ENCODE assay signal across 8 cellular contexts in the genomic region with DNA sequence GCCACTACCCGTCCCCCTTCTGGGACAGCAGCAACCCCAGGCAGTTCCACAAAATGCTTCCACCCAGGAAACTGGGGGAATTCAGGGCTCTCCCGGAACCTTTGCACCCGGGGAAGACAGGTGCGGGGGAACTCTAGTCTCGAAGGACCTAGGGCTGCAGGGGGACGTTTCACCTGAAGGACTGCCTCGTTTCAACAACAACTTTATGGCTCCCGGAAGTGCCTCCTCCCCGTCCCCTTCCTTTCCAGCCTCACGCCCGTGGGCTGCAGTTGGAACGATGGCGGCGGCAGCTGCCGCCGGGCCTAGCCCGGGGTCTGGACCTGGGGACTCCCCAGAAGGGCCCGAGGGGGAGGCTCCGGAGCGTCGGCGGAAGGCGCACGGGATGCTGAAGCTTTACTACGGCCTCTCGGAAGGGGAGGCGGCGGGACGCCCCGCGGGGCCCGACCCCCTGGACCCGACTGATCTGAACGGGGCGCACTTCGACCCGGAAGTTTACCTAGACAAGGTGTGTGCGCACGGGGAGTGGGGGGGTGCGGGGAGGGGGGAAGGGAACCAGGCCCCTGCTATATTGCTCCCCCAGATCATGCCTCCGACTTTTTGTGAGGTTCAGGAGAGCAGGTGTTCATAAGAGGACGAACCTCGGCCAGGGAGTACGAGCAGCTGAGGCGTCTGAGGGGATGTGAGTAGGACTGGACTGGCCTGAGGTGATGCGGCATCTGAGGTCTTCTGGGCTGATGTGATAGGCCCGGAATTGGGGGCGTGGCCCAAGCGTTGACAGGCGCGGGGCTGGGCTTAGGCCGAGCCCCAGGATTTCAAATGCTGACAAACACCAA. TPM values are rescaled to one million over a fixed set of nuclear protein-coding genes. Genes with fewer than 3 reads are reported as not detected.
DNase-seq lines count a peak whose midpoint lies in the region; ATAC-seq, FAIRE-seq and TF ChIP-seq lines count a peak whose summit lies in the region.

A gene (plus strand): TSS at position 241 of the 833 bp plus-strand sequence. CDS start 37 bp downstream, at position 278.

- peak within 1 kb of the TSS; percentile 85 for H3K4me3 ChIP-seq in PC-9
- peak within 1 kb of the TSS; percentile 85 to 87 for H3K4me3 ChIP-seq in mucosa of rectum (ENCODE audit: low read length in 2 of 2)

- BruUV-seq in PC-9 (replicated peaks; lab: Mats Ljungman, UMichigan), result TSS peak; percentile 93

- intact Hi-C loops in PC-9 (cut with micrococcal nuclease; ENCODE audit: unreplicated experiment), result loop anchor here (1.0 to 5.0 kb wide), 2 partner anchors 12 to 54 kb away; a partner anchor contains a TSS

- TF ChIP-seq CTCF in D721Med (IDR thresholded peaks at IDR 0.05; ENCODE audit: insufficient read depth, missing control alignments) (no peak), PC-9 (conservative IDR thresholded peaks at IDR 0.05) (no peak)

- no peak for TF ChIP-seq RAD21 in Ishikawa (IDR thresholded peaks at IDR 0.05; ENCODE audit: low read depth)

- H3K27me3 ChIP-seq in PC-9 (ENCODE audit: insufficient read depth, low read depth), result no peaks in the 10 kb centered on the region
- no peaks in the 10 kb centered on the region for H3K27me3 ChIP-seq in mucosa of rectum (ENCODE audit: control insufficient read depth in 2 of 2, insufficient read depth in 2 of 2, low read length in 2 of 2)

- H3K4me1 ChIP-seq in PC-9 (replicated peaks; ENCODE audit: insufficient read depth) (peaks cover 20% of the 10 kb centered on the region), mucosa of rectum (ENCODE audit: control insufficient read depth in 2 of 2, insufficient read depth in 2 of 2, low read length in 2 of 2) (peaks cover 11 to 12% of the 10 kb centered on the region in 2 donors)

- H3K9me3 ChIP-seq in PC-9 (ENCODE audit: insufficient read depth, low read depth) (no peaks in the 10 kb centered on the region), mucosa of rectum (ENCODE audit: control insufficient read depth in 2 of 2, low read length in 2 of 2) (no peaks in the 10 kb centered on the region)

- H4K20me1 ChIP-seq in PC-9 (ENCODE audit: insufficient read depth), result no peaks in the 10 kb centered on the region; the same call in 1 of the 2 replicates

- TF ChIP-seq POLR2A in erythroblast (IDR thresholded peaks at IDR 0.05; ENCODE audit: low read length), result peak; percentile 80

- H2AFZ ChIP-seq in PC-9, result peak within 1 kb of the TSS; percentile 87

- no peaks in the 10 kb centered on the region for H3K9me2 ChIP-seq in PC-9 (ENCODE audit: insufficient read depth)

- TF ChIP-seq EP300 in Ishikawa (IDR thresholded peaks at IDR 0.05; ENCODE audit: borderline replicate concordance), result peak; percentile 46; the same call in 1 of the 2 replicates

- H3K27ac ChIP-seq in PC-9 (peak within 1 kb of the TSS; percentile 63), mucosa of rectum (ENCODE audit: low read depth in 2 of 2, low read length in 2 of 2) (peak within 1 kb of the TSS; percentile 89 to 91)

- peak; percentile 75 for ATAC-seq in GM21528 (IDR thresholded peaks at IDR 0.05; ENCODE audit: low FRiP score, unreplicated experiment)

- H3K4me2 ChIP-seq in PC-9, result peak within 1 kb of the TSS; percentile 99

- no peak for FAIRE-seq in D721Med (lab: Jason Lieb, UNC)

- peaks cover 11% of the 10 kb centered on the region; the same call in 1 of the 2 replicates for H3K36me3 ChIP-seq in PC-9 (ENCODE audit: low read depth)
- peaks cover 5 to 13% of the 10 kb centered on the region in 2 donors for H3K36me3 ChIP-seq in mucosa of rectum (ENCODE audit: control insufficient read depth in 2 of 2, insufficient read depth in 2 of 2, low read length in 2 of 2)

- peaks cover 40% of the 10 kb centered on the region for H3F3A ChIP-seq in PC-9 (ENCODE audit: insufficient read depth, low read depth)

- H3K79me2 ChIP-seq in PC-9 (ENCODE audit: low read depth), result peaks cover 29% of the 10 kb centered on the region

- DNase-seq in D721Med (ENCODE audit: insufficient read length, low spot score), result peak; percentile 94
- DNase-seq in PC-9, result peak; percentile 84 to 89
- peak; percentile 82 for DNase-seq in activated T-cell treated with anti-CD3 and anti-CD28 coated beads, Interleukin-2, amount 50 U/mL, for 1 hour
- DNase-seq in erythroblast (lab: John Stamatoyannopoulos, UW), result peak; percentile 97
- DNase-seq in stimulated activated CD8-positive, alpha-beta memory T cell treated with anti-CD3 and anti-CD28 coated beads, Interleukin-4, amount 100 ng/mL, for 4 hours (ENCODE audit: low read depth in 2 of 2, low spot score in 1 of 2), result peak; percentile 66

- H3K9ac ChIP-seq in mucosa of rectum (ENCODE audit: low read depth in 1 of 2, low read length in 2 of 2), result peak within 1 kb of the TSS; percentile 82 to 88

- POLR2A ChIA-PET in PC-9 (lab: Charles Lee; ENCODE audit: unreplicated experiment), result interaction anchor here (0.6 to 0.7 kb wide), 4 partner anchors 11 to 795 kb away, joined by 3 to 20 read pairs (median 11); no protein-coding TSS in a partner anchor

- CTCF ChIA-PET in PC-9 (lab: Charles Lee), result interaction anchor here (0.5 to 0.7 kb wide), 3 partner anchors 89 to 251 kb away, joined by 3 to 12 read pairs (median 5); no protein-coding TSS in a partner anchor

TF ChIP-seq in Ishikawa, 13 proteins besides CTCF, POLR2A, EP300 and RAD21:
- TF ChIP-seq TEAD4 (IDR thresholded peaks at IDR 0.05) (peak; percentile 37), CEBPB (IDR thresholded peaks at IDR 0.05) (peak; percentile 31; the same call in 1 of the 2 replicates), EGR1 (IDR thresholded peaks at IDR 0.05) (peak; percentile 38; the same call in 1 of the 2 replicates), ZBTB7A (IDR thresholded peaks at IDR 0.05; ENCODE audit: low read depth) (peak; percentile 64; the same call in 1 of the 2 replicates), YY1 (IDR thresholded peaks at IDR 0.05; ENCODE audit: low read depth) (peak; percentile 89), TCF12 (IDR thresholded peaks at IDR 0.05; ENCODE audit: low read depth) (peak; percentile 81), TAF1 (IDR thresholded peaks at IDR 0.05; ENCODE audit: low read depth) (peak; percentile 74), NFIC (IDR thresholded peaks at IDR 0.05) (no peak), CREB1 (IDR thresholded peaks at IDR 0.05; ENCODE audit: low read depth) (peak; percentile 24; the same call in 1 of the 2 replicates), FOXM1 (IDR thresholded peaks at IDR 0.05; ENCODE audit: borderline replicate concordance, low read depth) (no peak)
- TF ChIP-seq, protein P1, sequence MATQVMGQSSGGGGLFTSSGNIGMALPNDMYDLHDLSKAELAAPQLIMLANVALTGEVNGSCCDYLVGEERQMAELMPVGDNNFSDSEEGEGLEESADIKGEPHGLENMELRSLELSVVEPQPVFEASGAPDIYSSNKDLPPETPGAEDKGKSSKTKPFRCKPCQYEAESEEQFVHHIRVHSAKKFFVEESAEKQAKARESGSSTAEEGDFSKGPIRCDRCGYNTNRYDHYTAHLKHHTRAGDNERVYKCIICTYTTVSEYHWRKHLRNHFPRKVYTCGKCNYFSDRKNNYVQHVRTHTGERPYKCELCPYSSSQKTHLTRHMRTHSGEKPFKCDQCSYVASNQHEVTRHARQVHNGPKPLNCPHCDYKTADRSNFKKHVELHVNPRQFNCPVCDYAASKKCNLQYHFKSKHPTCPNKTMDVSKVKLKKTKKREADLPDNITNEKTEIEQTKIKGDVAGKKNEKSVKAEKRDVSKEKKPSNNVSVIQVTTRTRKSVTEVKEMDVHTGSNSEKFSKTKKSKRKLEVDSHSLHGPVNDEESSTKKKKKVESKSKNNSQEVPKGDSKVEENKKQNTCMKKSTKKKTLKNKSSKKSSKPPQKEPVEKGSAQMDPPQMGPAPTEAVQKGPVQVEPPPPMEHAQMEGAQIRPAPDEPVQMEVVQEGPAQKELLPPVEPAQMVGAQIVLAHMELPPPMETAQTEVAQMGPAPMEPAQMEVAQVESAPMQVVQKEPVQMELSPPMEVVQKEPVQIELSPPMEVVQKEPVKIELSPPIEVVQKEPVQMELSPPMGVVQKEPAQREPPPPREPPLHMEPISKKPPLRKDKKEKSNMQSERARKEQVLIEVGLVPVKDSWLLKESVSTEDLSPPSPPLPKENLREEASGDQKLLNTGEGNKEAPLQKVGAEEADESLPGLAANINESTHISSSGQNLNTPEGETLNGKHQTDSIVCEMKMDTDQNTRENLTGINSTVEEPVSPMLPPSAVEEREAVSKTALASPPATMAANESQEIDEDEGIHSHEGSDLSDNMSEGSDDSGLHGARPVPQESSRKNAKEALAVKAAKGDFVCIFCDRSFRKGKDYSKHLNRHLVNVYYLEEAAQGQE (IDR thresholded peaks at IDR 0.05; ENCODE audit: low read depth), result no peak
- TF ChIP-seq, protein P2, sequence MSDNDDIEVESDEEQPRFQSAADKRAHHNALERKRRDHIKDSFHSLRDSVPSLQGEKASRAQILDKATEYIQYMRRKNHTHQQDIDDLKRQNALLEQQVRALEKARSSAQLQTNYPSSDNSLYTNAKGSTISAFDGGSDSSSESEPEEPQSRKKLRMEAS (IDR thresholded peaks at IDR 0.05), result peak; percentile 88
- TF ChIP-seq, protein P3, sequence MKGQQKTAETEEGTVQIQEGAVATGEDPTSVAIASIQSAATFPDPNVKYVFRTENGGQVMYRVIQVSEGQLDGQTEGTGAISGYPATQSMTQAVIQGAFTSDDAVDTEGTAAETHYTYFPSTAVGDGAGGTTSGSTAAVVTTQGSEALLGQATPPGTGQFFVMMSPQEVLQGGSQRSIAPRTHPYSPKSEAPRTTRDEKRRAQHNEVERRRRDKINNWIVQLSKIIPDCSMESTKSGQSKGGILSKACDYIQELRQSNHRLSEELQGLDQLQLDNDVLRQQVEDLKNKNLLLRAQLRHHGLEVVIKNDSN (IDR thresholded peaks at IDR 0.05), result peak; percentile 76

RNA-seq across cellular contexts. Expression of the gene that starts here (rescaled TPM):
- 113 and 279 TPM in 2 replicates for total RNA-seq in PC-9 (2021)

Comparison
In these comparisons a context has a peak if more than half of its experiments do, and no peak if none do; other contexts are left out.
1. Peak in every context shown above with its lines: DNase-seq, ATAC-seq, H3K4me3 ChIP-seq and H3K27ac ChIP-seq.